In genomic region chr4:157389751-157390150, GRCh38 we compare ENCODE assay signal across 13 cellular contexts.
"Had no signal": no experiment of that assay in that cellular context is flagged by ENCODE, and none has a peak within 500 bp of the region (broad histone marks: within the 10 kb centered on the region; RNA-seq: fewer than 3 reads in every experiment).

No MANE protein-coding gene starts in this region.

- H3K27ac ChIP-seq: adrenal gland, lower lobe of right lung, parathyroid adenoma, skin epidermis, stomach, uterus had no signal

- H3K27ac Mint-ChIP-seq: immature natural killer cell, mesothelial cell of epicardium, naive B cell had no signal

- H3K4me3 Mint-ChIP-seq: brain, immature natural killer cell, mesothelial cell of epicardium, naive B cell had no signal

- H3K4me3 ChIP-seq: adrenal gland, lower lobe of right lung, skin epidermis, stomach, uterus had no signal

- ATAC-seq: lower lobe of right lung had no signal

- DNase-seq: activated CD4-positive, alpha-beta T cell treated with anti-CD3 and anti-CD28 coated beads for 4 hours; activated naive CD4-positive, alpha-beta T cell treated with anti-CD3 and anti-CD28 coated beads, Interleukin-2, amount 50 U/mL, for 16 hours; adrenal gland; dermis blood vessel endothelial cell; immature natural killer cell; lower lobe of right lung; naive B cell; stomach; uterus had no signal

- H3K27me3 Mint-ChIP-seq: brain, naive B cell had no signal

- H3K4me1 Mint-ChIP-seq: immature natural killer cell, naive B cell had no signal

- H3K36me3 Mint-ChIP-seq: brain, mesothelial cell of epicardium, naive B cell had no signal
